Comparison of ENCODE assay signal across 27 cellular contexts in genomic region chrX:154310991-154311541, GRCh38. TPM values are rescaled to one million over a fixed set of nuclear protein-coding genes. Genes with fewer than 3 reads are reported as not detected.
A peak's percentile ranks its signal among the peaks of the same experiment; 100 is the strongest.
DNase-seq lines count a peak whose midpoint lies in the region; TF ChIP-seq lines count a peak whose summit lies in the region.
"Had no signal": no experiment of that assay in that cellular context is flagged by ENCODE, and none has a peak within 500 bp of the region (broad histone marks: within the 10 kb centered on the region; RNA-seq: fewer than 3 reads in every experiment).

No MANE protein-coding gene starts in this region.

- H3K4me1 Mint-ChIP-seq in activated naive CD4-positive, alpha-beta T cell treated with anti-CD3 and anti-CD28 coated beads, Interleukin-2, amount 50 U/mL, for 24 hours, result peaks cover 39% of the 10 kb centered on the region
- H3K4me1 Mint-ChIP-seq in activated naive CD4-positive, alpha-beta T cell treated with anti-CD3 and anti-CD28 coated beads, Interleukin-2, amount 10 ng/mL, durations not matched to agents 7 days and 5 days, result peaks cover 44% of the 10 kb centered on the region
- H3K4me1 Mint-ChIP-seq in chondrocyte (ENCODE audit: low read depth) (no peaks in the 10 kb centered on the region), type B pancreatic cell (ENCODE audit: unreplicated experiment) (peaks cover 15% of the 10 kb centered on the region)

- H3K9me3 Mint-ChIP-seq in activated naive CD4-positive, alpha-beta T cell treated with anti-CD3 and anti-CD28 coated beads, Interleukin-2, amount 50 U/mL, for 24 hours, result no peaks in the 10 kb centered on the region
- no peaks in the 10 kb centered on the region for H3K9me3 Mint-ChIP-seq in activated naive CD4-positive, alpha-beta T cell treated with anti-CD3 and anti-CD28 coated beads, Interleukin-2, amount 10 ng/mL, durations not matched to agents 7 days and 5 days
- H3K9me3 Mint-ChIP-seq in chondrocyte (ENCODE audit: low read depth) (peaks cover 10% of the 10 kb centered on the region), type B pancreatic cell (no peaks in the 10 kb centered on the region)

- no peaks in the 10 kb centered on the region for H3K27me3 Mint-ChIP-seq in activated naive CD4-positive, alpha-beta T cell treated with anti-CD3 and anti-CD28 coated beads, Interleukin-2, amount 50 U/mL, for 24 hours
- no peaks in the 10 kb centered on the region for H3K27me3 Mint-ChIP-seq in activated naive CD4-positive, alpha-beta T cell treated with anti-CD3 and anti-CD28 coated beads, Interleukin-2, amount 10 ng/mL, durations not matched to agents 7 days and 5 days
- H3K27me3 Mint-ChIP-seq in chondrocyte (ENCODE audit: low read depth) (no peaks in the 10 kb centered on the region), type B pancreatic cell (no peaks in the 10 kb centered on the region)

- H3K36me3 ChIP-seq in thyroid gland (no peaks in the 10 kb centered on the region), breast epithelium (no peaks in the 10 kb centered on the region)
- H3K36me3 ChIP-seq: adrenal gland, brain microvascular endothelial cell, colonic mucosa, esophagus squamous epithelium, gastrocnemius medialis had no signal

- H3K4me3 ChIP-seq in thyroid gland (replicated peaks in 1 of 3), result no peak overlapping the region
- no peak overlapping the region for H3K4me3 ChIP-seq in breast epithelium
- H3K4me3 ChIP-seq: adrenal gland, colonic mucosa, esophagus squamous epithelium, gastrocnemius medialis, GM23248, lung, skin epidermis had no signal

- H3K27me3 ChIP-seq in thyroid gland (no peaks in the 10 kb centered on the region), breast epithelium (peaks cover 0 to 64% of the 10 kb centered on the region in 2 donors)
- H3K27me3 ChIP-seq: adrenal gland, brain microvascular endothelial cell, colonic mucosa, esophagus squamous epithelium, gastrocnemius medialis had no signal

- intact Hi-C loops in thyroid gland (cut with DNase I), result no loop called here
- intact Hi-C loops in breast epithelium (cut with DNase I; ENCODE audit: low total_unique reads), result no loop called here

- no peak overlapping the region for H3K27ac ChIP-seq in thyroid gland
- no peak overlapping the region for H3K27ac ChIP-seq in breast epithelium
- H3K27ac ChIP-seq: adrenal gland, brain microvascular endothelial cell, colonic mucosa, esophagus squamous epithelium, gastrocnemius medialis, GM23248, skin epidermis had no signal

- H3K4me1 ChIP-seq in thyroid gland, result no peaks in the 10 kb centered on the region
- H3K4me1 ChIP-seq in breast epithelium, result no peaks in the 10 kb centered on the region
- H3K4me1 ChIP-seq: adrenal gland, colonic mucosa, esophagus squamous epithelium, gastrocnemius medialis had no signal

- peak; percentile 48 for DNase-seq in NCI-H1105 treated with DMSO at 0.1 percent for 48 hours (lab: John Stamatoyannopoulos, UW)
- no peak for DNase-seq in NCI-H1105 (lab: John Stamatoyannopoulos, UW)
- DNase-seq in activated naive CD4-positive, alpha-beta T cell treated with anti-CD3 and anti-CD28 coated beads, Interleukin-2, amount 10 ng/mL, durations not matched to agents 7 days and 5 days, result no peak
- peak; percentile 57 for DNase-seq in chondrocyte (ENCODE audit: low spot score)
- peak; percentile 51 to 57 for DNase-seq in thyroid gland
- no peak for DNase-seq in type B pancreatic cell (ENCODE audit: extremely low spot score, unreplicated experiment)
- DNase-seq in breast epithelium (ENCODE audit: low spot score in 2 of 2), result no peak
- DNase-seq: 8988T; activated CD4-positive, CD25-positive, alpha-beta regulatory T cell; activated effector memory CD4-positive, alpha-beta T cell treated with anti-CD3 and anti-CD28 coated beads, Interleukin-2, amount 50 U/mL, for 16 hours; adrenal gland; brain microvascular endothelial cell; colonic mucosa; DMS53; esophagus squamous epithelium; gastrocnemius medialis; GM23248; hypothalamus; Kasumi-1; NCI-H1048; NCI-H2081 treated with DMSO at 0.1 percent for 48 hours; NCI-H524; RPMI8226; stimulated activated naive CD4-positive, alpha-beta T cell had no signal

- H3K9me3 ChIP-seq in thyroid gland (no peaks in the 10 kb centered on the region), breast epithelium (no peaks in the 10 kb centered on the region)
- H3K9me3 ChIP-seq: adrenal gland, colonic mucosa, esophagus squamous epithelium, gastrocnemius medialis had no signal

- TF ChIP-seq CTCF in chondrocyte (IDR thresholded peaks at IDR 0.05) (no peak), thyroid gland (IDR thresholded peaks at IDR 0.05) (no peak), type B pancreatic cell (conservative IDR thresholded peaks at IDR 0.05) (no peak), breast epithelium (IDR thresholded peaks at IDR 0.05) (no peak)

- TF ChIP-seq POLR2A in thyroid gland (IDR thresholded peaks at IDR 0.05) (no peak), breast epithelium (IDR thresholded peaks at IDR 0.05) (no peak)

- H3K4me3 Mint-ChIP-seq in activated naive CD4-positive, alpha-beta T cell treated with anti-CD3 and anti-CD28 coated beads, Interleukin-2, amount 50 U/mL, for 24 hours, result no peak overlapping the region
- H3K4me3 Mint-ChIP-seq in activated naive CD4-positive, alpha-beta T cell treated with anti-CD3 and anti-CD28 coated beads, Interleukin-2, amount 10 ng/mL, durations not matched to agents 7 days and 5 days, result no peak overlapping the region
- H3K4me3 Mint-ChIP-seq in chondrocyte (ENCODE audit: unreplicated experiment) (no peak overlapping the region), type B pancreatic cell (no peak overlapping the region)

- peak overlapping the region; percentile 15 for H3K27ac Mint-ChIP-seq in activated naive CD4-positive, alpha-beta T cell treated with anti-CD3 and anti-CD28 coated beads, Interleukin-2, amount 50 U/mL, for 24 hours
- H3K27ac Mint-ChIP-seq in activated naive CD4-positive, alpha-beta T cell treated with anti-CD3 and anti-CD28 coated beads, Interleukin-2, amount 10 ng/mL, durations not matched to agents 7 days and 5 days, result no peak overlapping the region
- H3K27ac Mint-ChIP-seq in chondrocyte (ENCODE audit: unreplicated experiment) (no peak overlapping the region), type B pancreatic cell (no peak overlapping the region)

- CTCF ChIA-PET in activated naive CD4-positive, alpha-beta T cell treated with anti-CD3 and anti-CD28 coated beads, Interleukin-2, amount 10 ng/mL, durations not matched to agents 7 days and 5 days (lab: Charles Lee), result interaction anchor here (0.9 to 1.2 kb wide), 2 partner anchors 12 to 176 kb away, joined by 3 read pairs; no protein-coding TSS in a partner anchor

- no peaks in the 10 kb centered on the region for H3K36me3 Mint-ChIP-seq in activated naive CD4-positive, alpha-beta T cell treated with anti-CD3 and anti-CD28 coated beads, Interleukin-2, amount 50 U/mL, for 24 hours
- H3K36me3 Mint-ChIP-seq in activated naive CD4-positive, alpha-beta T cell treated with anti-CD3 and anti-CD28 coated beads, Interleukin-2, amount 10 ng/mL, durations not matched to agents 7 days and 5 days, result no peaks in the 10 kb centered on the region
- H3K36me3 Mint-ChIP-seq in chondrocyte (ENCODE audit: low read depth) (no peaks in the 10 kb centered on the region), type B pancreatic cell (no peaks in the 10 kb centered on the region)

- WGBS in thyroid gland, 2 donors, result 42 to 75% methylated on average over 2 to 8 of the region's 10 CpGs

RNA-seq across cellular contexts. Expression of gene TKTL1, which starts 15.5 kb away (rescaled TPM):
- total RNA-seq in chondrocyte (not detected in 3 replicates), thyroid gland (under 1 TPM in 2 of 4 donors, not detected in 2; 0.54 to 0.89 TPM), type B pancreatic cell (ENCODE audit: low replicate concordance) (0.56 TPM in 1 of 2 replicates, not detected in the other), breast epithelium (under 1 TPM in 1 of 3 donors, not detected in 2; 0.16 TPM)
- total RNA-seq: colonic mucosa, esophagus squamous epithelium, GM23248 had no signal

RNA-seq across cellular contexts. Expression of gene TEX28, which starts 16.1 kb away (rescaled TPM):
- total RNA-seq in chondrocyte (not detected in 3 replicates), thyroid gland (not detected), type B pancreatic cell (ENCODE audit: low replicate concordance) (not detected in 2 replicates), breast epithelium (not detected)
- total RNA-seq: colonic mucosa, esophagus squamous epithelium, gastrocnemius medialis, GM23248, lung had no signal

RNA-seq across cellular contexts. Expression of gene OPN1MW3, which starts 53.7 kb away (rescaled TPM):
- total RNA-seq in chondrocyte, result not detected in 3 replicates
- total RNA-seq in thyroid gland, result not detected
- total RNA-seq in type B pancreatic cell (ENCODE audit: low replicate concordance), result not detected in 2 replicates
- not detected for total RNA-seq in breast epithelium
- total RNA-seq: adrenal gland, colonic mucosa, esophagus squamous epithelium, gastrocnemius medialis, GM23248, lung had no signal

Comparison
In these comparisons a context has a peak if more than half of its experiments do, and no peak if none do; other contexts are left out.
1. DNase-seq: peak in NCI-H1105 treated with DMSO at 0.1 percent for 48 hours (single experiment), chondrocyte (single experiment) and thyroid gland (2 of 2); none in NCI-H1105 (single experiment), activated naive CD4-positive, alpha-beta T cell treated with anti-CD3 and anti-CD28 coated beads, Interleukin-2, amount 10 ng/mL, durations not matched to agents 7 days and 5 days (single experiment), type B pancreatic cell (single experiment) and breast epithelium (0 of 2).